ENCODE assay signal across 1 cellular context in the genomic region with DNA sequence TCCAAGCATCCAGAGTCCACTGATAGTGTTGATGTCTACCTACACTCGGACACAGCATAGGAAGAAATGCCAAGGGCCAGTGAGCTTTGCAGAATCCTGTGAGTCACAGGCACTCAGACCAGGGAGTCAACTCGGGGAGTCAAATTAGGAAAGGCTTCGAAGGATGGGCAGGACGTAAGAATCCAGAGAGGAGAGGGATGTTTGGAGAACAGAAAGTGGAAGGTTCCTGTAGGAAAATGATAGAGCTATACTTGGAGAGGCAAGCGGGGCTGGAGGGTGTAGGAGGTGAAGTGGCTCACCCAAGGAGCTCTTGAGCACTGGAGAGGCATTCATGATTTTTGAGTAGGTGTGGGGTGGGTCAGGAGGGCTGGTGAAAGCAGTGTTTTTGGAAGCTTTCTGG.
TF ChIP-seq lines count a peak whose summit lies in the region.

No MANE protein-coding gene starts in this region.

TF ChIP-seq in HEK293, 187 proteins besides CTCF, POLR2A, EP300 and RAD21 (continued from another document):
- TF ChIP-seq, protein P1, sequence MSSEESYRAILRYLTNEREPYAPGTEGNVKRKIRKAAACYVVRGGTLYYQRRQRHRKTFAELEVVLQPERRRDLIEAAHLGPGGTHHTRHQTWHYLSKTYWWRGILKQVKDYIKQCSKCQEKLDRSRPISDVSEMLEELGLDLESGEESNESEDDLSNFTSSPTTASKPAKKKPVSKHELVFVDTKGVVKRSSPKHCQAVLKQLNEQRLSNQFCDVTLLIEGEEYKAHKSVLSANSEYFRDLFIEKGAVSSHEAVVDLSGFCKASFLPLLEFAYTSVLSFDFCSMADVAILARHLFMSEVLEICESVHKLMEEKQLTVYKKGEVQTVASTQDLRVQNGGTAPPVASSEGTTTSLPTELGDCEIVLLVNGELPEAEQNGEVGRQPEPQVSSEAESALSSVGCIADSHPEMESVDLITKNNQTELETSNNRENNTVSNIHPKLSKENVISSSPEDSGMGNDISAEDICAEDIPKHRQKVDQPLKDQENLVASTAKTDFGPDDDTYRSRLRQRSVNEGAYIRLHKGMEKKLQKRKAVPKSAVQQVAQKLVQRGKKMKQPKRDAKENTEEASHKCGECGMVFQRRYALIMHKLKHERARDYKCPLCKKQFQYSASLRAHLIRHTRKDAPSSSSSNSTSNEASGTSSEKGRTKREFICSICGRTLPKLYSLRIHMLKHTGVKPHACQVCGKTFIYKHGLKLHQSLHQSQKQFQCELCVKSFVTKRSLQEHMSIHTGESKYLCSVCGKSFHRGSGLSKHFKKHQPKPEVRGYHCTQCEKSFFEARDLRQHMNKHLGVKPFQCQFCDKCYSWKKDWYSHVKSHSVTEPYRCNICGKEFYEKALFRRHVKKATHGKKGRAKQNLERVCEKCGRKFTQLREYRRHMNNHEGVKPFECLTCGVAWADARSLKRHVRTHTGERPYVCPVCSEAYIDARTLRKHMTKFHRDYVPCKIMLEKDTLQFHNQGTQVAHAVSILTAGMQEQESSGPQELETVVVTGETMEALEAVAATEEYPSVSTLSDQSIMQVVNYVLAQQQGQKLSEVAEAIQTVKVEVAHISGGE (tag by site-specific recombination; conservative IDR thresholded peaks at IDR 0.05; ENCODE audit: low read depth) = no peak
- TF ChIP-seq ZNF654 (tag by site-specific recombination; IDR thresholded peaks at IDR 0.05; ENCODE audit: low read depth) = no peak
